33 cellular contexts compared by ENCODE assay signal in the genomic region with DNA sequence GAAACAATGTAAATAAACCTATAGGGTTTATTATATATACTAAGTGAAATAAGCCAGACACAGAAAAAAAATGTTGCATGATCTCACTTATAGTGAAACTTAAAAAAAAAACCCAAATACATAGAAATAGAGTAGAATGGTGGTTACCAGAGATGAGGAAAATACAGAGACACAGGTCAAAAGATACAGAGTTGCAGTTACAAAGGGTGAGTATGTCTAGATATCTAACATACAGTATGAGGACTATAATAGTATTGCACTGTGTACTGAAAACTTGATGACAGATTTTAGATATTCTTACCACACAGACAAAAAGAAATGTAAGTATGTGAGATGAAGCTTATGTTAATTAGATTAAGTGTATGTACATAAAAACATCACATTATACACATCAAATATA. TPM values are rescaled to one million over a fixed set of nuclear protein-coding genes. Genes with fewer than 3 reads are reported as not detected.
DNase-seq lines count a peak whose midpoint lies in the region; ATAC-seq and TF ChIP-seq lines count a peak whose summit lies in the region.
"Had no signal": no experiment of that assay in that cellular context is flagged by ENCODE, and none has a peak within 500 bp of the region (broad histone marks: within the 10 kb centered on the region; RNA-seq: fewer than 3 reads in every experiment).

No MANE protein-coding gene starts in this region.

- TF ChIP-seq CTCF in activated CD8-positive, alpha-beta T cell treated with anti-CD3 and anti-CD28 coated beads for 36 hours (IDR thresholded peaks at IDR 0.05) = no peak
- TF ChIP-seq CTCF in suprapubic skin (IDR thresholded peaks at IDR 0.05) = no peak

- no peak for TF ChIP-seq EP300 in suprapubic skin (IDR thresholded peaks at IDR 0.05)

- H3K9me3 ChIP-seq in suprapubic skin = peaks cover 7% of the 10 kb centered on the region
- H3K9me3 ChIP-seq: lower lobe of right lung, upper lobe of right lung had no signal

- H3K9me3 Mint-ChIP-seq in activated CD8-positive, alpha-beta T cell treated with anti-CD3 and anti-CD28 coated beads for 36 hours = peaks cover 33% of the 10 kb centered on the region
- peaks cover 25% of the 10 kb centered on the region for H3K9me3 Mint-ChIP-seq in activated CD8-positive, alpha-beta T cell treated with anti-CD3 and anti-CD28 coated beads, Interleukin-2, amount 10 ng/mL, durations not matched to agents 7 days and 5 days (ENCODE audit: insufficient read depth)
- peaks cover 6 to 12% of the 10 kb centered on the region in 2 donors for H3K9me3 Mint-ChIP-seq in activated naive CD4-positive, alpha-beta T cell treated with anti-CD3 and anti-CD28 coated beads, Interleukin-2, amount 50 U/mL, for 72 hours
- peaks cover 10% of the 10 kb centered on the region for H3K9me3 Mint-ChIP-seq in stimulated activated memory B cell treated with anti-CD40 and anti-IgM and Interleukin-4, amounts not matched to agents 10 μg/mL and 1 μg/mL and 100 μg/mL, for 72 hours

- DNase-seq in activated CD8-positive, alpha-beta T cell treated with anti-CD3 and anti-CD28 coated beads for 36 hours = no peak
- no peak for DNase-seq in activated CD8-positive, alpha-beta T cell treated with anti-CD3 and anti-CD28 coated beads, Interleukin-2, amount 10 ng/mL, durations not matched to agents 7 days and 5 days
- DNase-seq in activated naive CD4-positive, alpha-beta T cell treated with anti-CD3 and anti-CD28 coated beads, Interleukin-2, amount 50 U/mL, for 72 hours (ENCODE audit: low spot score in 2 of 2) = no peak
- DNase-seq in suprapubic skin (ENCODE audit: low spot score in 2 of 2) = no peak
- no peak for DNase-seq in effector CD4-positive, alpha-beta T cell
- no peak for DNase-seq in NCI-H2227 treated with DMSO at 0.1 percent for 48 hours (lab: John Stamatoyannopoulos, UW)
- DNase-seq: activated CD4-positive, CD25-positive, alpha-beta regulatory T cell; activated gamma-delta T cell; aorta; DND-41; GF-D8; lower lobe of right lung; midbrain; NCI-H1048; NCI-H1694; SIG-M5; sigmoid colon; stimulated activated CD4-positive, alpha-beta T cell treated with anti-CD3 and anti-CD28 coated beads, Interleukin-12 subunit alpha, Interleukin-12 subunit beta, amount 100 ng/mL, for 4 hours; stimulated activated CD4-positive, alpha-beta T cell treated with anti-CD3 and anti-CD28 coated beads, Interleukin-4, amount 100 ng/mL, for 24 hours; upper lobe of right lung had no signal

- H3K4me1 ChIP-seq in suprapubic skin = no peaks in the 10 kb centered on the region
- H3K4me1 ChIP-seq: gastroesophageal sphincter had no signal

- peaks cover 18% of the 10 kb centered on the region for H3K36me3 ChIP-seq in suprapubic skin
- H3K36me3 ChIP-seq: upper lobe of right lung had no signal

- peaks cover 73% of the 10 kb centered on the region for H3K4me1 Mint-ChIP-seq in activated CD8-positive, alpha-beta T cell treated with anti-CD3 and anti-CD28 coated beads for 36 hours (ENCODE audit: low read depth)
- peaks cover 80% of the 10 kb centered on the region for H3K4me1 Mint-ChIP-seq in activated CD8-positive, alpha-beta T cell treated with anti-CD3 and anti-CD28 coated beads, Interleukin-2, amount 10 ng/mL, durations not matched to agents 7 days and 5 days (ENCODE audit: low read depth)
- H3K4me1 Mint-ChIP-seq in stimulated activated memory B cell treated with anti-CD40 and anti-IgM and Interleukin-4, amounts not matched to agents 10 μg/mL and 1 μg/mL and 100 μg/mL, for 72 hours = peaks cover 57% of the 10 kb centered on the region
- H3K4me1 Mint-ChIP-seq: nephron had no signal

- in situ Hi-C loops in GM18951 (cut with MboI; ENCODE audit: low sequenced_read_pairs, unreplicated experiment) = no loop called here

- peak; percentile 24 for ATAC-seq in activated CD8-positive, alpha-beta T cell treated with anti-CD3 and anti-CD28 coated beads for 36 hours
- no peak for ATAC-seq in activated CD8-positive, alpha-beta T cell treated with anti-CD3 and anti-CD28 coated beads, Interleukin-2, amount 10 ng/mL, durations not matched to agents 7 days and 5 days
- peak; percentile 23 to 30 for ATAC-seq in activated naive CD4-positive, alpha-beta T cell treated with anti-CD3 and anti-CD28 coated beads, Interleukin-2, amount 50 U/mL, for 72 hours
- ATAC-seq in stimulated activated memory B cell treated with anti-CD40 and anti-IgM and Interleukin-4, amounts not matched to agents 10 μg/mL and 1 μg/mL and 100 μg/mL, for 72 hours = no peak
- ATAC-seq: gastroesophageal sphincter, K562, lower lobe of right lung, upper lobe of right lung had no signal

- H3K27ac Mint-ChIP-seq in activated CD8-positive, alpha-beta T cell treated with anti-CD3 and anti-CD28 coated beads for 36 hours = peak overlapping the region; percentile 33
- H3K27ac Mint-ChIP-seq in activated CD8-positive, alpha-beta T cell treated with anti-CD3 and anti-CD28 coated beads, Interleukin-2, amount 10 ng/mL, durations not matched to agents 7 days and 5 days = no peak overlapping the region
- peak overlapping the region in 1 of 2 donors; percentile 66 for H3K27ac Mint-ChIP-seq in activated naive CD4-positive, alpha-beta T cell treated with anti-CD3 and anti-CD28 coated beads, Interleukin-2, amount 50 U/mL, for 72 hours
- peak overlapping the region; percentile 81 for H3K27ac Mint-ChIP-seq in stimulated activated memory B cell treated with anti-CD40 and anti-IgM and Interleukin-4, amounts not matched to agents 10 μg/mL and 1 μg/mL and 100 μg/mL, for 72 hours
- H3K27ac Mint-ChIP-seq: nephron had no signal

- CTCF ChIA-PET in activated CD8-positive, alpha-beta T cell treated with anti-CD3 and anti-CD28 coated beads for 36 hours (lab: Charles Lee) = interaction anchor here (0.7 to 3.7 kb wide), 3 partner anchors 10 to 63 kb away, joined by 3 to 23 read pairs (median 5); no protein-coding TSS in a partner anchor
- CTCF ChIA-PET in activated CD8-positive, alpha-beta T cell treated with anti-CD3 and anti-CD28 coated beads, Interleukin-2, amount 10 ng/mL, durations not matched to agents 7 days and 5 days (lab: Charles Lee) = interaction anchor here (1.4 to 3.5 kb wide), 3 partner anchors 10 to 64 kb away, joined by 4 to 25 read pairs (median 21); no protein-coding TSS in a partner anchor

- peak; percentile 12 for TF ChIP-seq POLR2A in GM18951 (IDR thresholded peaks at IDR 0.05; ENCODE audit: extremely low read depth, insufficient read depth, insufficient read length)
- no peak for TF ChIP-seq POLR2A in suprapubic skin (IDR thresholded peaks at IDR 0.05)

- intact Hi-C loops in activated CD8-positive, alpha-beta T cell treated with anti-CD3 and anti-CD28 coated beads for 36 hours (cut with micrococcal nuclease) = no loop called here

- H3K4me3 ChIP-seq in suprapubic skin = no peak overlapping the region
- H3K4me3 ChIP-seq: gastroesophageal sphincter, hepatocyte, K562, lower lobe of right lung, sigmoid colon, upper lobe of right lung had no signal

- no peak overlapping the region for H3K4me3 Mint-ChIP-seq in activated CD8-positive, alpha-beta T cell treated with anti-CD3 and anti-CD28 coated beads for 36 hours
- no peak overlapping the region for H3K4me3 Mint-ChIP-seq in activated CD8-positive, alpha-beta T cell treated with anti-CD3 and anti-CD28 coated beads, Interleukin-2, amount 10 ng/mL, durations not matched to agents 7 days and 5 days
- H3K4me3 Mint-ChIP-seq in stimulated activated memory B cell treated with anti-CD40 and anti-IgM and Interleukin-4, amounts not matched to agents 10 μg/mL and 1 μg/mL and 100 μg/mL, for 72 hours = no peak overlapping the region
- H3K4me3 Mint-ChIP-seq: CD14-positive monocyte, nephron had no signal

- POLR2A ChIA-PET in activated CD8-positive, alpha-beta T cell treated with anti-CD3 and anti-CD28 coated beads for 36 hours (lab: Charles Lee) = interaction anchor here (0.9 to 3.8 kb wide), 8 partner anchors 9 to 50 kb away, joined by 3 to 15 read pairs (median 6); no protein-coding TSS in a partner anchor
- POLR2A ChIA-PET in activated CD8-positive, alpha-beta T cell treated with anti-CD3 and anti-CD28 coated beads, Interleukin-2, amount 10 ng/mL, durations not matched to agents 7 days and 5 days (lab: Charles Lee) = interaction anchor here (0.7 to 1.2 kb wide), 3 partner anchors 46 to 100 kb away, joined by 3 read pairs; no protein-coding TSS in a partner anchor

- H3K36me3 Mint-ChIP-seq in activated CD8-positive, alpha-beta T cell treated with anti-CD3 and anti-CD28 coated beads for 36 hours (ENCODE audit: low read depth) = peaks cover 57% of the 10 kb centered on the region
- H3K36me3 Mint-ChIP-seq in activated CD8-positive, alpha-beta T cell treated with anti-CD3 and anti-CD28 coated beads, Interleukin-2, amount 10 ng/mL, durations not matched to agents 7 days and 5 days (ENCODE audit: low read depth) = peaks cover 72% of the 10 kb centered on the region
- peaks cover 22 to 44% of the 10 kb centered on the region in 2 donors for H3K36me3 Mint-ChIP-seq in activated naive CD4-positive, alpha-beta T cell treated with anti-CD3 and anti-CD28 coated beads, Interleukin-2, amount 50 U/mL, for 72 hours
- peaks cover 53% of the 10 kb centered on the region for H3K36me3 Mint-ChIP-seq in stimulated activated memory B cell treated with anti-CD40 and anti-IgM and Interleukin-4, amounts not matched to agents 10 μg/mL and 1 μg/mL and 100 μg/mL, for 72 hours

- no peaks in the 10 kb centered on the region for H3K27me3 Mint-ChIP-seq in activated CD8-positive, alpha-beta T cell treated with anti-CD3 and anti-CD28 coated beads for 36 hours
- H3K27me3 Mint-ChIP-seq in activated CD8-positive, alpha-beta T cell treated with anti-CD3 and anti-CD28 coated beads, Interleukin-2, amount 10 ng/mL, durations not matched to agents 7 days and 5 days (ENCODE audit: low read depth) = no peaks in the 10 kb centered on the region
- H3K27me3 Mint-ChIP-seq in stimulated activated memory B cell treated with anti-CD40 and anti-IgM and Interleukin-4, amounts not matched to agents 10 μg/mL and 1 μg/mL and 100 μg/mL, for 72 hours = no peaks in the 10 kb centered on the region

- H3K27me3 ChIP-seq in suprapubic skin = no peaks in the 10 kb centered on the region
- H3K27me3 ChIP-seq: gastroesophageal sphincter, hepatocyte, sigmoid colon, upper lobe of right lung had no signal

- no peak overlapping the region for H3K27ac ChIP-seq in suprapubic skin
- H3K27ac ChIP-seq: gastroesophageal sphincter, hepatocyte, lower lobe of right lung, sigmoid colon, upper lobe of right lung had no signal

RNA-seq across cellular contexts. Expression of gene CLEC2D, which starts 28.1 kb away (rescaled TPM):
- total RNA-seq in activated CD8-positive, alpha-beta T cell treated with anti-CD3 and anti-CD28 coated beads for 36 hours = 100 to 1,000 TPM; 240 to 259 TPM
- 100 to 1,000 TPM; 277 to 282 TPM for total RNA-seq in activated CD8-positive, alpha-beta T cell treated with anti-CD3 and anti-CD28 coated beads, Interleukin-2, amount 10 ng/mL, durations not matched to agents 7 days and 5 days
- 100 to 1,000 TPM; 182 to 270 TPM for total RNA-seq in activated naive CD4-positive, alpha-beta T cell treated with anti-CD3 and anti-CD28 coated beads, Interleukin-2, amount 50 U/mL, for 72 hours
- 10 to 100 TPM in 1 of 4 donors, 1 to 10 TPM in 3; 2.3 to 12.2 (median 5.0) TPM for total RNA-seq in suprapubic skin

RNA-seq across cellular contexts. Expression of gene CLECL1, which starts 35.3 kb away (rescaled TPM):
- total RNA-seq in activated CD8-positive, alpha-beta T cell treated with anti-CD3 and anti-CD28 coated beads for 36 hours = 1 to 10 TPM; 6.0 to 8.5 TPM
- total RNA-seq in activated CD8-positive, alpha-beta T cell treated with anti-CD3 and anti-CD28 coated beads, Interleukin-2, amount 10 ng/mL, durations not matched to agents 7 days and 5 days = 1 to 10 TPM; 1.3 to 1.6 TPM
- 1 to 10 TPM; 3.0 to 7.6 TPM for total RNA-seq in activated naive CD4-positive, alpha-beta T cell treated with anti-CD3 and anti-CD28 coated beads, Interleukin-2, amount 50 U/mL, for 72 hours
- total RNA-seq in suprapubic skin = not detected
- total RNA-seq: bronchial epithelial cell, gastroesophageal sphincter, H4, hepatocyte, NCI-H460, osteoblast, pulmonary artery endothelial cell, sigmoid colon, temporal lobe had no signal

Comparison
In these comparisons a context has a peak if more than half of its experiments do, and no peak if none do; other contexts are left out.
1. ATAC-seq: peak in activated CD8-positive, alpha-beta T cell treated with anti-CD3 and anti-CD28 coated beads for 36 hours (single experiment) and activated naive CD4-positive, alpha-beta T cell treated with anti-CD3 and anti-CD28 coated beads, Interleukin-2, amount 50 U/mL, for 72 hours (2 of 2); none in activated CD8-positive, alpha-beta T cell treated with anti-CD3 and anti-CD28 coated beads, Interleukin-2, amount 10 ng/mL, durations not matched to agents 7 days and 5 days (single experiment) and stimulated activated memory B cell treated with anti-CD40 and anti-IgM and Interleukin-4, amounts not matched to agents 10 μg/mL and 1 μg/mL and 100 μg/mL, for 72 hours (single experiment).
2. RNA of gene CLEC2D, which starts 28.1 kb away (total RNA-seq): 277 to 282 TPM in activated CD8-positive, alpha-beta T cell treated with anti-CD3 and anti-CD28 coated beads, Interleukin-2, amount 10 ng/mL, durations not matched to agents 7 days and 5 days, 182 to 270 TPM in activated naive CD4-positive, alpha-beta T cell treated with anti-CD3 and anti-CD28 coated beads, Interleukin-2, amount 50 U/mL, for 72 hours and 240 to 259 TPM in activated CD8-positive, alpha-beta T cell treated with anti-CD3 and anti-CD28 coated beads for 36 hours; 2.3 to 12.2 TPM in suprapubic skin; every median in the first group is over 10 times any median in the second.